24 cellular contexts compared by ENCODE assay signal in genomic region chr2:231457101-231457500, GRCh38. TPM values are rescaled to one million over a fixed set of nuclear protein-coding genes. Genes with fewer than 3 reads are reported as not detected.
DNase-seq lines count a peak whose midpoint lies in the region; ATAC-seq, FAIRE-seq and TF ChIP-seq lines count a peak whose summit lies in the region.
"Had no signal": no experiment of that assay in that cellular context is flagged by ENCODE, and none has a peak within 500 bp of the region (broad histone marks: within the 10 kb centered on the region; RNA-seq: fewer than 3 reads in every experiment).

No MANE protein-coding gene starts in this region.

- DNase-seq in natural killer cell treated with Interleukin-12 subunit alpha and Interleukin-12 subunit beta and Interleukin-15 and Interleukin-18, amount 100 ng/mL, for 72 hours (ENCODE audit: low spot score): no peak
- DNase-seq in natural killer cell: no peak
- DNase-seq in NB4 (ENCODE audit: low read depth): peak; percentile 36
- DNase-seq in fibroblast of mammary gland (ENCODE audit: low read depth): peak; percentile 63
- DNase-seq in adrenal gland: no peak
- no peak for DNase-seq in GM12891 (ENCODE audit: insufficient read length, low spot score)
- DNase-seq in D721Med (ENCODE audit: insufficient read length, low spot score): no peak
- DNase-seq: activated CD4-positive, alpha-beta T cell treated with anti-CD3 and anti-CD28 coated beads, Interleukin-2, amount 10 ng/mL, durations not matched to agents 24 days and 14 days; activated effector memory CD4-positive, alpha-beta T cell treated with Interleukin-2 at 50 U/mL for 16 hours; anterior cingulate cortex; CD8-positive, alpha-beta T cell; GDM1; Karpas-422; mucosa of descending colon; NCI-H1105 treated with DMSO at 0.1 percent for 48 hours; NCI-H2081 treated with DMSO at 0.1 percent for 48 hours; SHP77; stimulated activated CD4-positive, alpha-beta T cell treated with anti-CD3 and anti-CD28 coated beads, Interleukin-1b, Interleukin-23, amount 100 ng/mL, for 48 hours; T-cell; testis had no signal

- no peaks in the 10 kb centered on the region for H3K9me3 Mint-ChIP-seq in natural killer cell treated with Interleukin-12 subunit alpha and Interleukin-12 subunit beta and Interleukin-15 and Interleukin-18, amount 100 ng/mL, for 72 hours
- no peaks in the 10 kb centered on the region for H3K9me3 Mint-ChIP-seq in natural killer cell
- H3K9me3 Mint-ChIP-seq: activated CD4-positive, alpha-beta T cell treated with anti-CD3 and anti-CD28 coated beads, Interleukin-2, amount 10 ng/mL, durations not matched to agents 24 days and 14 days; CD8-positive, alpha-beta T cell; dendritic cell treated with granulocyte-macrophage colony-stimulating factor and Interleukin-4, amounts not matched to agents 40 ng/mL and 50 ng/mL, for 4 days; stimulated activated memory B cell treated with anti-CD40 and anti-IgM and Interleukin-4, amounts not matched to agents 10 μg/mL and 1 μg/mL and 100 μg/mL, for 72 hours; T-cell had no signal

- no peak for ATAC-seq in natural killer cell treated with Interleukin-12 subunit alpha and Interleukin-12 subunit beta and Interleukin-15 and Interleukin-18, amount 100 ng/mL, for 72 hours
- ATAC-seq in natural killer cell: no peak
- ATAC-seq: CD8-positive, alpha-beta T cell; mucosa of descending colon; stimulated activated memory B cell treated with anti-CD40 and anti-IgM and Interleukin-4, amounts not matched to agents 10 μg/mL and 1 μg/mL and 100 μg/mL, for 72 hours; T-cell had no signal

- H3K27me3 ChIP-seq in adrenal gland: no peaks in the 10 kb centered on the region
- H3K27me3 ChIP-seq: hepatocyte, testis had no signal

- peak overlapping the region; percentile 57 to 70 for H3K27ac Mint-ChIP-seq in natural killer cell treated with Interleukin-12 subunit alpha and Interleukin-12 subunit beta and Interleukin-15 and Interleukin-18, amount 100 ng/mL, for 72 hours
- peak overlapping the region in 1 of 2 donors; percentile 65 for H3K27ac Mint-ChIP-seq in natural killer cell
- H3K27ac Mint-ChIP-seq: activated CD4-positive, alpha-beta T cell treated with anti-CD3 and anti-CD28 coated beads, Interleukin-2, amount 10 ng/mL, durations not matched to agents 24 days and 14 days; CD8-positive, alpha-beta T cell; dendritic cell treated with granulocyte-macrophage colony-stimulating factor and Interleukin-4, amounts not matched to agents 40 ng/mL and 50 ng/mL, for 4 days; stimulated activated memory B cell treated with anti-CD40 and anti-IgM and Interleukin-4, amounts not matched to agents 10 μg/mL and 1 μg/mL and 100 μg/mL, for 72 hours had no signal

- WGBS in adrenal gland, 4 donors: 47 to 81% (median 63%) methylated on average over 4 of the region's 4 CpGs

- no peak overlapping the region for H3K4me3 Mint-ChIP-seq in natural killer cell treated with Interleukin-12 subunit alpha and Interleukin-12 subunit beta and Interleukin-15 and Interleukin-18, amount 100 ng/mL, for 72 hours
- no peak overlapping the region for H3K4me3 Mint-ChIP-seq in natural killer cell
- H3K4me3 Mint-ChIP-seq: activated CD4-positive, alpha-beta T cell treated with anti-CD3 and anti-CD28 coated beads, Interleukin-2, amount 10 ng/mL, durations not matched to agents 24 days and 14 days; CD8-positive, alpha-beta T cell; dendritic cell treated with granulocyte-macrophage colony-stimulating factor and Interleukin-4, amounts not matched to agents 40 ng/mL and 50 ng/mL, for 4 days; stimulated activated memory B cell treated with anti-CD40 and anti-IgM and Interleukin-4, amounts not matched to agents 10 μg/mL and 1 μg/mL and 100 μg/mL, for 72 hours; T-cell had no signal

- TF ChIP-seq POLR2A in NB4 (IDR thresholded peaks at IDR 0.05; ENCODE audit: extremely low read depth, insufficient read length) (no peak), adrenal gland (IDR thresholded peaks at IDR 0.05) (no peak), GM12891 (IDR thresholded peaks at IDR 0.05; ENCODE audit: low read depth, low read length) (no peak)

- peaks cover 0 to 6% of the 10 kb centered on the region in 2 donors for H3K4me1 ChIP-seq in adrenal gland (replicated peaks in 1 of 2)

- H3K9me3 ChIP-seq in adrenal gland (replicated peaks in 1 of 3): no peaks in the 10 kb centered on the region
- H3K9me3 ChIP-seq: mucosa of descending colon, testis had no signal

- peaks cover 37 to 56% of the 10 kb centered on the region in 2 donors for H3K4me1 Mint-ChIP-seq in natural killer cell treated with Interleukin-12 subunit alpha and Interleukin-12 subunit beta and Interleukin-15 and Interleukin-18, amount 100 ng/mL, for 72 hours (ENCODE audit: low read depth in 2 of 2)
- H3K4me1 Mint-ChIP-seq in natural killer cell: peaks cover 43 to 47% of the 10 kb centered on the region in 2 donors

- intact Hi-C loops in natural killer cell (cut with micrococcal nuclease): no loop called here
- intact Hi-C loops in adrenal gland (cut with DNase I): no loop called here

- no peak for FAIRE-seq in GM12891 (lab: Jason Lieb, UNC)
- no peak for FAIRE-seq in D721Med (lab: Jason Lieb, UNC)

- H3K27ac ChIP-seq in adrenal gland: no peak overlapping the region
- H3K27ac ChIP-seq: hepatocyte, skin epidermis, testis had no signal

- peaks cover 0 to 95% of the 10 kb centered on the region in 2 donors for H3K36me3 ChIP-seq in adrenal gland (replicated peaks in 1 of 2)

- H3K36me3 Mint-ChIP-seq in natural killer cell treated with Interleukin-12 subunit alpha and Interleukin-12 subunit beta and Interleukin-15 and Interleukin-18, amount 100 ng/mL, for 72 hours: peaks cover 68% of the 10 kb centered on the region
- H3K36me3 Mint-ChIP-seq in natural killer cell: peaks cover 63% of the 10 kb centered on the region

- TF ChIP-seq CTCF in natural killer cell (IDR thresholded peaks at IDR 0.05) (no peak), NB4 (IDR thresholded peaks at IDR 0.05; ENCODE audit: low read depth, low read length) (no peak), fibroblast of mammary gland (conservative IDR thresholded peaks at IDR 0.05; ENCODE audit: control insufficient read depth, insufficient read depth, low read depth, low read length) (no peak), adrenal gland (IDR thresholded peaks at IDR 0.05) (no peak), D721Med (IDR thresholded peaks at IDR 0.05; ENCODE audit: insufficient read depth, missing control alignments) (no peak)

- no peaks in the 10 kb centered on the region for H3K27me3 Mint-ChIP-seq in natural killer cell treated with Interleukin-12 subunit alpha and Interleukin-12 subunit beta and Interleukin-15 and Interleukin-18, amount 100 ng/mL, for 72 hours
- no peaks in the 10 kb centered on the region for H3K27me3 Mint-ChIP-seq in natural killer cell (ENCODE audit: low read depth in 2 of 2)
- H3K27me3 Mint-ChIP-seq: activated CD4-positive, alpha-beta T cell treated with anti-CD3 and anti-CD28 coated beads, Interleukin-2, amount 10 ng/mL, durations not matched to agents 24 days and 14 days; dendritic cell treated with granulocyte-macrophage colony-stimulating factor and Interleukin-4, amounts not matched to agents 40 ng/mL and 50 ng/mL, for 4 days; stimulated activated memory B cell treated with anti-CD40 and anti-IgM and Interleukin-4, amounts not matched to agents 10 μg/mL and 1 μg/mL and 100 μg/mL, for 72 hours; T-cell had no signal

- H3K4me3 ChIP-seq in NB4 (ENCODE audit: low read depth, low read length) (no peak overlapping the region), fibroblast of mammary gland (ENCODE audit: control insufficient read depth, low read depth, low read length) (no peak overlapping the region), adrenal gland (no peak overlapping the region)
- H3K4me3 ChIP-seq: hepatocyte, mucosa of descending colon, skin epidermis, testis had no signal

TF ChIP-seq in GM12891, 5 proteins besides CTCF, POLR2A, EP300 and RAD21:
- TF ChIP-seq PAX5 (IDR thresholded peaks at IDR 0.05; ENCODE audit: insufficient read depth, low read length, severe bottlenecking) (no peak), POU2F2 (IDR thresholded peaks at IDR 0.05; ENCODE audit: low read depth, low read length) (no peak), TAF1 (IDR thresholded peaks at IDR 0.05; ENCODE audit: low read depth, low read length) (no peak), POLR2AphosphoS5 (IDR thresholded peaks at IDR 0.05; ENCODE audit: low read depth, low read length) (no peak; the same call in 1 of the 2 replicates), SPI1 (IDR thresholded peaks at IDR 0.05; ENCODE audit: low read depth, low read length) (no peak)

RNA-seq across cellular contexts. Expression of gene NCL, which starts 7.2 kb away (rescaled TPM):
- total RNA-seq in natural killer cell treated with Interleukin-12 subunit alpha and Interleukin-12 subunit beta and Interleukin-15 and Interleukin-18, amount 100 ng/mL, for 72 hours: 1,000 to 10,000 TPM in 1 of 2 donors, 100 to 1,000 TPM in 1; 802 to 1,405 TPM
- total RNA-seq in natural killer cell (100 to 1,000 TPM; 485 to 540 (median 529) TPM), adrenal gland (100 to 1,000 TPM in 5 of 8 donors, 10 to 100 TPM in 3; 70.6 to 606 (median 251) TPM)
- polyA plus RNA-seq in adrenal gland: 1,000 to 10,000 TPM in 1 of 3 donors, 100 to 1,000 TPM in 2; 121 to 1,227 (median 208) TPM
- polyA plus RNA-seq in GM12891 (2012; ENCODE audit: low read depth, missing spikeins): 341 TPM

Comparison
In these comparisons a context has a peak if more than half of its experiments do, and no peak if none do; other contexts are left out.
1. DNase-seq: peak in NB4 (single experiment) and fibroblast of mammary gland (single experiment); none in natural killer cell treated with Interleukin-12 subunit alpha and Interleukin-12 subunit beta and Interleukin-15 and Interleukin-18, amount 100 ng/mL, for 72 hours (single experiment), natural killer cell (single experiment), adrenal gland (0 of 7), GM12891 (single experiment) and D721Med (single experiment).